ENCODE assay signal across 31 cellular contexts in the genomic region with DNA sequence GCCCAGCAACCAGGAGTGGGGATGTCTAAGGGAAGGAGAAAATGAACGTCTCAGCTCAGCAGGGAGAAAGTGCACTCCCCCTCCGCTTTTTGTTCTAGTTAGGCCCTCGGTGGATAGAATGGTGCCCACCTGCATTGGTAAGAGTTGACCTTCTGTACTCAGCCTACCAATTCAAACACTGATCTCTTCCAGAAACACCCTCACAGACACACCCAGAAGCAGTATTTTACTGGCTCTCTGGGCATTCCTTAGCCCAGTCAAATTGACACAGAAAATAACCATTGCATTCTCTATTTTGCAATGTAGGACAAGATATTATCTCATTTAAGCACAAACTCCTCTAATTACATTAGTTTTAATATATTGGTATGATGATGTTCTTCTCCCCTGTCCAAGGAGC.
"Had no signal": no experiment of that assay in that cellular context is flagged by ENCODE, and none has a peak within 500 bp of the region (broad histone marks: within the 10 kb centered on the region; RNA-seq: fewer than 3 reads in every experiment).

No MANE protein-coding gene starts in this region.

- H3K27ac ChIP-seq: brain microvascular endothelial cell, esophagus muscularis mucosa, gastroesophageal sphincter had no signal

- H3K9me3 Mint-ChIP-seq: activated CD4-positive, alpha-beta memory T cell treated with anti-CD3 and anti-CD28 coated beads for 36 hours; activated CD4-positive, alpha-beta T cell treated with anti-CD3 and anti-CD28 coated beads, Interleukin-2, amount 10 ng/mL, durations not matched to agents 24 days and 14 days; activated naive CD4-positive, alpha-beta T cell treated with anti-CD3 and anti-CD28 coated beads, Interleukin-2, amount 10 ng/mL, durations not matched to agents 7 days and 5 days; activated T-helper 1 cell treated with anti-CD3 and anti-CD28 coated beads, Interleukin-12 subunit alpha, Interleukin-12 subunit beta, Interleukin-2, Interleukin-4 antibody, amounts not matched to agents 30 ng/mL and 10 ng/mL and 1 ng/mL, durations not matched to agents 14 hours and 24 hours and 36 hours; activated T-helper 2 cell treated with anti-CD3 and anti-CD28 coated beads, Interferon-gamma antibody, Interleukin-2, Interleukin-4, amounts not matched to agents 10 μg/mL and 5 μg/mL and 100 μg/mL, durations not matched to agents 14 hours and 24 hours and 36 hours; effector memory CD8-positive, alpha-beta T cell; T-helper 2 cell treated with Interferon-gamma antibody and Interleukin-4, amounts not matched to agents 5 μg/mL and 100 μg/mL, for 36 hours had no signal

- DNase-seq: activated CD4-positive, alpha-beta memory T cell treated with anti-CD3 and anti-CD28 coated beads for 36 hours; activated CD4-positive, alpha-beta T cell treated with anti-CD3 and anti-CD28 coated beads for 36 hours; activated CD4-positive, alpha-beta T cell treated with anti-CD3 and anti-CD28 coated beads, Interleukin-2, amount 10 ng/mL, durations not matched to agents 24 days and 14 days; activated CD4-positive, CD25-positive, alpha-beta regulatory T cell; activated CD4-positive, CD25-positive, alpha-beta regulatory T cell treated with anti-CD3 and anti-CD28 coated beads, Interleukin-2, amount 50 U/mL, for 72 hours; activated CD8-positive, alpha-beta memory T cell treated with anti-CD3 and anti-CD28 coated beads, Interleukin-2, amount 10 ng/mL, durations not matched to agents 7 days and 5 days; activated CD8-positive, alpha-beta memory T cell treated with anti-CD3 and anti-CD28 coated beads, Interleukin-2, amount 50 U/mL, for 4 hours; activated CD8-positive, alpha-beta T cell treated with anti-CD3 and anti-CD28 coated beads, Interleukin-2, amount 10 ng/mL, durations not matched to agents 7 days and 5 days; activated effector memory CD4-positive, alpha-beta T cell treated with anti-CD3 and anti-CD28 coated beads, Interleukin-2, amount 50 U/mL, for 16 hours; activated naive CD4-positive, alpha-beta T cell treated with anti-CD3 and anti-CD28 coated beads, Interleukin-2, amount 10 ng/mL, durations not matched to agents 7 days and 5 days; activated T-cell treated with anti-CD3 and anti-CD28 coated beads, Interleukin-2, amount 50 U/mL, for 1 hour; activated T-cell treated with anti-CD3 and anti-CD28 coated beads, Interleukin-2, amount 50 U/mL, for 48 hours; amniotic stem cell; anterior cingulate cortex; brain microvascular endothelial cell; caudate nucleus; cortex of kidney; dermis blood vessel endothelial cell; effector CD4-positive, alpha-beta T cell; effector memory CD8-positive, alpha-beta T cell; erythroblast; foreskin melanocyte; T-helper 1 cell; T-helper 17 cell; T1000 had no signal

- H3K27me3 ChIP-seq: brain microvascular endothelial cell, esophagus muscularis mucosa, gastroesophageal sphincter had no signal

- H3K27me3 Mint-ChIP-seq: activated naive CD8-positive, alpha-beta T cell had no signal

- H3K4me1 ChIP-seq: gastroesophageal sphincter had no signal

- H3K4me3 Mint-ChIP-seq: activated CD4-positive, alpha-beta memory T cell treated with anti-CD3 and anti-CD28 coated beads for 36 hours; activated CD4-positive, alpha-beta T cell treated with anti-CD3 and anti-CD28 coated beads for 36 hours; activated CD4-positive, alpha-beta T cell treated with anti-CD3 and anti-CD28 coated beads, Interleukin-2, amount 10 ng/mL, durations not matched to agents 24 days and 14 days; activated CD8-positive, alpha-beta memory T cell treated with anti-CD3 and anti-CD28 coated beads, Interleukin-2, amount 10 ng/mL, durations not matched to agents 7 days and 5 days; activated CD8-positive, alpha-beta T cell treated with anti-CD3 and anti-CD28 coated beads, Interleukin-2, amount 10 ng/mL, durations not matched to agents 7 days and 5 days; activated naive CD4-positive, alpha-beta T cell treated with anti-CD3 and anti-CD28 coated beads, Interleukin-2, amount 10 ng/mL, durations not matched to agents 7 days and 5 days; activated naive CD8-positive, alpha-beta T cell; activated T-helper 1 cell treated with anti-CD3 and anti-CD28 coated beads, Interleukin-12 subunit alpha, Interleukin-12 subunit beta, Interleukin-2, Interleukin-4 antibody, amounts not matched to agents 30 ng/mL and 10 ng/mL and 1 ng/mL, durations not matched to agents 14 hours and 24 hours and 36 hours; effector memory CD8-positive, alpha-beta T cell; T-helper 17 cell; T-helper 2 cell treated with Interferon-gamma antibody and Interleukin-4, amounts not matched to agents 5 μg/mL and 100 μg/mL, for 36 hours had no signal

- ATAC-seq: activated CD4-positive, alpha-beta T cell treated with anti-CD3 and anti-CD28 coated beads for 36 hours; activated CD8-positive, alpha-beta memory T cell treated with anti-CD3 and anti-CD28 coated beads, Interleukin-2, amount 10 ng/mL, durations not matched to agents 7 days and 5 days; activated CD8-positive, alpha-beta T cell treated with anti-CD3 and anti-CD28 coated beads, Interleukin-2, amount 10 ng/mL, durations not matched to agents 7 days and 5 days; effector memory CD8-positive, alpha-beta T cell; gastroesophageal sphincter; T-helper 17 cell had no signal

- H3K4me3 ChIP-seq: esophagus muscularis mucosa, gastroesophageal sphincter had no signal

- H3K36me3 Mint-ChIP-seq: activated CD4-positive, alpha-beta memory T cell treated with anti-CD3 and anti-CD28 coated beads for 36 hours; activated CD8-positive, alpha-beta memory T cell treated with anti-CD3 and anti-CD28 coated beads, Interleukin-2, amount 10 ng/mL, durations not matched to agents 7 days and 5 days; activated naive CD4-positive, alpha-beta T cell treated with anti-CD3 and anti-CD28 coated beads, Interleukin-2, amount 10 ng/mL, durations not matched to agents 7 days and 5 days; activated naive CD8-positive, alpha-beta T cell had no signal

- H3K9me3 ChIP-seq: esophagus muscularis mucosa, gastroesophageal sphincter had no signal

- H3K36me3 ChIP-seq: brain microvascular endothelial cell, esophagus muscularis mucosa, gastroesophageal sphincter had no signal

- H3K27ac Mint-ChIP-seq: activated CD4-positive, alpha-beta memory T cell treated with anti-CD3 and anti-CD28 coated beads for 36 hours; activated CD4-positive, alpha-beta T cell treated with anti-CD3 and anti-CD28 coated beads for 36 hours; activated CD4-positive, alpha-beta T cell treated with anti-CD3 and anti-CD28 coated beads, Interleukin-2, amount 10 ng/mL, durations not matched to agents 24 days and 14 days; activated CD8-positive, alpha-beta memory T cell treated with anti-CD3 and anti-CD28 coated beads, Interleukin-2, amount 10 ng/mL, durations not matched to agents 7 days and 5 days; activated CD8-positive, alpha-beta T cell treated with anti-CD3 and anti-CD28 coated beads, Interleukin-2, amount 10 ng/mL, durations not matched to agents 7 days and 5 days; activated naive CD4-positive, alpha-beta T cell treated with anti-CD3 and anti-CD28 coated beads, Interleukin-2, amount 10 ng/mL, durations not matched to agents 7 days and 5 days; activated naive CD8-positive, alpha-beta T cell; activated T-helper 1 cell treated with anti-CD3 and anti-CD28 coated beads, Interleukin-12 subunit alpha, Interleukin-12 subunit beta, Interleukin-2, Interleukin-4 antibody, amounts not matched to agents 30 ng/mL and 10 ng/mL and 1 ng/mL, durations not matched to agents 14 hours and 24 hours and 36 hours; activated T-helper 2 cell treated with anti-CD3 and anti-CD28 coated beads, Interferon-gamma antibody, Interleukin-2, Interleukin-4, amounts not matched to agents 10 μg/mL and 5 μg/mL and 100 μg/mL, durations not matched to agents 14 hours and 24 hours and 36 hours; effector memory CD8-positive, alpha-beta T cell; T-helper 17 cell; T-helper 2 cell treated with Interferon-gamma antibody and Interleukin-4, amounts not matched to agents 5 μg/mL and 100 μg/mL, for 36 hours had no signal
